Comparison of ENCODE assay signal across 8 cellular contexts in genomic region chr22:46148885-46149492, GRCh38. TPM values are rescaled to one million over a fixed set of nuclear protein-coding genes. Genes with fewer than 3 reads are reported as not detected.
DNase-seq lines count a peak whose midpoint lies in the region; ATAC-seq and TF ChIP-seq lines count a peak whose summit lies in the region.

No MANE protein-coding gene starts in this region.

- H3K36me3 ChIP-seq in ES-I3 (ENCODE audit: insufficient read depth, low read length): no peaks in the 10 kb centered on the region

- peak overlapping the region; percentile 53 for H3K27ac Mint-ChIP-seq in progenitor cell of endocrine pancreas

- H3K36me3 Mint-ChIP-seq in progenitor cell of endocrine pancreas (ENCODE audit: insufficient read depth): peaks cover 3% of the 10 kb centered on the region

- peak overlapping the region; percentile 73 for H3K4me3 ChIP-seq in fibroblast of the aortic adventitia (ENCODE audit: low read depth, low read length)

- ATAC-seq in HG02885 (IDR thresholded peaks at IDR 0.05; ENCODE audit: poor library complexity, unreplicated experiment): no peak
- ATAC-seq in GM21576 (IDR thresholded peaks at IDR 0.05; ENCODE audit: unreplicated experiment): no peak

- peak overlapping the region; percentile 76 for H3K9ac ChIP-seq in ES-I3 (ENCODE audit: low read depth, low read length)

- TF ChIP-seq CTCF in fibroblast of the aortic adventitia (IDR thresholded peaks at IDR 0.05; ENCODE audit: insufficient read depth, low read length): no peak
- TF ChIP-seq CTCF in progenitor cell of endocrine pancreas (IDR thresholded peaks at IDR 0.05; ENCODE audit: unreplicated experiment): no peak

- H3K9me3 Mint-ChIP-seq in progenitor cell of endocrine pancreas (ENCODE audit: low read depth): no peaks in the 10 kb centered on the region

- peaks cover 6% of the 10 kb centered on the region; the same call in 1 of the 2 replicates for H3K4me1 ChIP-seq in ES-I3 (ENCODE audit: insufficient read depth, low read length)

- H3K4me1 Mint-ChIP-seq in progenitor cell of endocrine pancreas (ENCODE audit: low read depth): peaks cover 9% of the 10 kb centered on the region

- H3K4me3 Mint-ChIP-seq in progenitor cell of endocrine pancreas (ENCODE audit: low read depth): peak overlapping the region; percentile 82

- H3K27me3 Mint-ChIP-seq in progenitor cell of endocrine pancreas: peaks cover 41% of the 10 kb centered on the region

- peak; percentile 23 for DNase-seq in SW480 (ENCODE audit: low spot score)
- DNase-seq in fibroblast of the aortic adventitia (ENCODE audit: low read depth): no peak
- no peak for DNase-seq in progenitor cell of endocrine pancreas (ENCODE audit: low spot score, unreplicated experiment)
- DNase-seq in NCI-H1694 (lab: John Stamatoyannopoulos, UW): no peak
- no peak for DNase-seq in iPS-NIHi7 (ENCODE audit: extremely low spot score)

- no peaks in the 10 kb centered on the region for H3K9me3 ChIP-seq in ES-I3 (ENCODE audit: control insufficient read depth, insufficient read depth, low read length)

RNA-seq across cellular contexts. Expression of gene PPARA, which starts 1.3 kb away (rescaled TPM):
- total RNA-seq in fibroblast of the aortic adventitia (ENCODE audit: low replicate concordance) (13.4 and 24.4 TPM in 2 replicates), progenitor cell of endocrine pancreas (33.5 and 33.6 TPM in 2 replicates)
